Comparison of ENCODE assay signal across 15 cellular contexts in genomic region chr4:168841682-168842019, GRCh38.
DNase-seq lines count a peak whose midpoint lies in the region; ATAC-seq and TF ChIP-seq lines count a peak whose summit lies in the region.
"Had no signal": no experiment of that assay in that cellular context is flagged by ENCODE, and none has a peak within 500 bp of the region (broad histone marks: within the 10 kb centered on the region; RNA-seq: fewer than 3 reads in every experiment).

No MANE protein-coding gene starts in this region.

- H3K4me2 ChIP-seq in Loucy (ENCODE audit: low read depth, low read length, poor library complexity, severe bottlenecking) = peak overlapping the region; percentile 47

- no peak for TF ChIP-seq EP300 in stomach (IDR thresholded peaks at IDR 0.05)

- TF ChIP-seq POLR2A in stomach (IDR thresholded peaks at IDR 0.05) = no peak

- no peak for DNase-seq in ascending aorta (ENCODE audit: low spot score in 2 of 2)
- no peak for DNase-seq in lower lobe of right lung
- DNase-seq in stomach = no peak
- no peak for DNase-seq in stimulated activated CD4-positive, alpha-beta T cell treated with anti-CD3 and anti-CD28 coated beads, Interleukin-15, amount 100 ng/mL, for 24 hours
- DNase-seq in KG1 (lab: John Stamatoyannopoulos, UW) = no peak
- DNase-seq: cerebellar nuclear complex, DND-41, Kasumi-1, left lung, NCI-H1694 treated with DMSO at 0.1 percent for 48 hours, NCI-H510A treated with DMSO at 0.1 percent for 48 hours, PC-3 had no signal

- intact Hi-C loops in ascending aorta (cut with DNase I) = loop anchor here (2.0 kb wide), 2 partner anchors 13 to 43 kb away; no protein-coding TSS in a partner anchor
- intact Hi-C loops in lower lobe of right lung (cut with DNase I) = no loop called here
- intact Hi-C loops in stomach (cut with DNase I; ENCODE audit: low total_unique reads) = no loop called here

- no peaks in the 10 kb centered on the region for H3K9me3 ChIP-seq in Loucy (ENCODE audit: insufficient read depth, low read depth, low read length)
- H3K9me3 ChIP-seq in ascending aorta = no peaks in the 10 kb centered on the region
- H3K9me3 ChIP-seq in lower lobe of right lung = no peaks in the 10 kb centered on the region
- no peaks in the 10 kb centered on the region for H3K9me3 ChIP-seq in stomach
- H3K9me3 ChIP-seq: left lung had no signal

- H3K27ac ChIP-seq in ascending aorta (peak overlapping the region; percentile 97 to 99), lower lobe of right lung (peak overlapping the region; percentile 54), stomach (peak overlapping the region; percentile 56 to 96 (median 73))
- H3K27ac ChIP-seq: left lung had no signal

- no peaks in the 10 kb centered on the region; the same call in 1 of the 2 replicates for H3F3A ChIP-seq in Loucy (ENCODE audit: low read depth)

- peaks cover 58% of the 10 kb centered on the region for H3K79me2 ChIP-seq in Loucy (ENCODE audit: insufficient read depth, low read length)

- TF ChIP-seq CTCF in Loucy (conservative IDR thresholded peaks at IDR 0.05; ENCODE audit: low read length) (no peak), ascending aorta (IDR thresholded peaks at IDR 0.05) (no peak), lower lobe of right lung (IDR thresholded peaks at IDR 0.05) (no peak), stomach (IDR thresholded peaks at IDR 0.05) (no peak)

- ATAC-seq in lower lobe of right lung (no peak), GM19035 (IDR thresholded peaks at IDR 0.05; ENCODE audit: unreplicated experiment) (no peak)
- ATAC-seq: PC-3, sciatic nerve had no signal

- H4K20me1 ChIP-seq in Loucy (ENCODE audit: insufficient read depth, low read length, poor library complexity, severe bottlenecking) = no peaks in the 10 kb centered on the region

- H3K36me3 ChIP-seq in Loucy (ENCODE audit: insufficient read depth, low read length) = no peaks in the 10 kb centered on the region
- peaks cover 0 to 10% of the 10 kb centered on the region in 2 donors for H3K36me3 ChIP-seq in ascending aorta
- no peaks in the 10 kb centered on the region for H3K36me3 ChIP-seq in lower lobe of right lung
- H3K36me3 ChIP-seq in stomach = peaks cover 0 to 5% (median 0%) of the 10 kb centered on the region in 4 donors
- H3K36me3 ChIP-seq: left lung had no signal

- H3K4me3 ChIP-seq in Loucy (ENCODE audit: low read length, poor library complexity, severe bottlenecking) = peak overlapping the region; percentile 22
- peak overlapping the region in 1 of 2 donors; percentile 90 for H3K4me3 ChIP-seq in ascending aorta
- no peak overlapping the region for H3K4me3 ChIP-seq in lower lobe of right lung
- H3K4me3 ChIP-seq in stomach = peak overlapping the region in 2 of 4 donors; percentile 14 to 24
- H3K4me3 ChIP-seq: left lung had no signal

- H3K27me3 ChIP-seq in Loucy (ENCODE audit: insufficient read depth, low read length, poor library complexity, severe bottlenecking) (no peaks in the 10 kb centered on the region), ascending aorta (no peaks in the 10 kb centered on the region), lower lobe of right lung (ENCODE audit: low read depth) (no peaks in the 10 kb centered on the region), stomach (no peaks in the 10 kb centered on the region)
- H3K27me3 ChIP-seq: left lung had no signal

- H3K4me1 ChIP-seq in Loucy (ENCODE audit: insufficient read depth, low read length, poor library complexity, severe bottlenecking) (peaks cover 19% of the 10 kb centered on the region), ascending aorta (peaks cover 36 to 84% of the 10 kb centered on the region in 2 donors), lower lobe of right lung (peaks cover 7% of the 10 kb centered on the region), stomach (peaks cover 22 to 95% (median 75%) of the 10 kb centered on the region in 4 donors)

- H2AFZ ChIP-seq in Loucy (ENCODE audit: low read length) = no peak overlapping the region

- H3K9me2 ChIP-seq in Loucy (replicated peaks; ENCODE audit: low read depth, low read length) = no peaks in the 10 kb centered on the region

- no peak overlapping the region for H3K9ac ChIP-seq in Loucy (ENCODE audit: low read depth, low read length, poor library complexity, severe bottlenecking)
